6 cellular contexts compared by ENCODE assay signal in genomic region chr13:106326751-106327150, GRCh38.
"Had no signal": no experiment of that assay in that cellular context is flagged by ENCODE, and none has a peak within 500 bp of the region (broad histone marks: within the 10 kb centered on the region; RNA-seq: fewer than 3 reads in every experiment).

No MANE protein-coding gene starts in this region.

- H3K4me1 Mint-ChIP-seq: IgD-negative memory B cell had no signal

- H3K27ac Mint-ChIP-seq: IgD-negative memory B cell had no signal

- H3K27me3 Mint-ChIP-seq: IgD-negative memory B cell had no signal

- DNase-seq: IMR-90, KBM-7 had no signal

- H3K4me3 ChIP-seq: K562 had no signal

- H3K36me3 Mint-ChIP-seq: IgD-negative memory B cell had no signal

- H3K27ac ChIP-seq: HL-60 had no signal

- ATAC-seq: HepG2, K562 had no signal

- H3K4me3 Mint-ChIP-seq: IgD-negative memory B cell had no signal
